ENCODE assay signal across 24 cellular contexts in genomic region chr11:91742155-91742554, GRCh38.
DNase-seq lines count a peak whose midpoint lies in the region; ATAC-seq and TF ChIP-seq lines count a peak whose summit lies in the region.
"Had no signal": no experiment of that assay in that cellular context is flagged by ENCODE, and none has a peak within 500 bp of the region (broad histone marks: within the 10 kb centered on the region; RNA-seq: fewer than 3 reads in every experiment).

No MANE protein-coding gene starts in this region.

- TF ChIP-seq CTCF in PC-3 (conservative IDR thresholded peaks at IDR 0.05; ENCODE audit: low read depth, low read length), result no peak

- H3K4me1 ChIP-seq in PC-3 (ENCODE audit: insufficient read depth, low read length) (no peaks in the 10 kb centered on the region), mesenchymal stem cell (ENCODE audit: control insufficient read depth, insufficient read depth, low read depth, low read length) (no peaks in the 10 kb centered on the region)
- H3K4me1 ChIP-seq: BLaER1 treated with 17β-estradiol and CSF1 and Interleukin-3, amounts not matched to agents 10 nM and 100 nM had no signal

- H2BK120ac ChIP-seq in mesenchymal stem cell (ENCODE audit: low read depth, low read length), result no peak overlapping the region

- WGBS in mesenchymal stem cell, result 28% methylated on average over 3 of the region's 3 CpGs

- H3K9ac ChIP-seq in PC-3 (ENCODE audit: low read length) (no peak overlapping the region), mesenchymal stem cell (ENCODE audit: low read length) (no peak overlapping the region)
- H3K9ac ChIP-seq: BLaER1 treated with 17β-estradiol and CSF1 and Interleukin-3, amounts not matched to agents 10 nM and 100 nM had no signal

- no peak overlapping the region for H3K23ac ChIP-seq in mesenchymal stem cell (ENCODE audit: low read length in 2 of 2)

- no peaks in the 10 kb centered on the region for H3K27me3 ChIP-seq in PC-3 (ENCODE audit: low read length)
- no peaks in the 10 kb centered on the region for H3K27me3 ChIP-seq in mesenchymal stem cell (ENCODE audit: control insufficient read depth in 1 of 2, insufficient read depth in 1 of 2, low read length in 2 of 2)
- H3K27me3 ChIP-seq: BLaER1 treated with 17β-estradiol and CSF1 and Interleukin-3, amounts not matched to agents 10 nM and 100 nM had no signal

- H4K20me1 ChIP-seq in PC-3 (ENCODE audit: low read length), result no peaks in the 10 kb centered on the region
- H4K20me1 ChIP-seq: BLaER1 treated with 17β-estradiol and CSF1 and Interleukin-3, amounts not matched to agents 10 nM and 100 nM had no signal

- H3K36me3 ChIP-seq in PC-3 (ENCODE audit: low read depth, low read length) (no peaks in the 10 kb centered on the region), mesenchymal stem cell (ENCODE audit: control insufficient read depth in 1 of 2, insufficient read depth in 2 of 2, low read depth in 1 of 2, low read length in 2 of 2) (no peaks in the 10 kb centered on the region)
- H3K36me3 ChIP-seq: BLaER1 treated with 17β-estradiol and CSF1 and Interleukin-3, amounts not matched to agents 10 nM and 100 nM had no signal

- H3K4ac ChIP-seq in mesenchymal stem cell (ENCODE audit: low read depth in 1 of 2, low read length in 2 of 2), result no peak overlapping the region

- H2BK12ac ChIP-seq in mesenchymal stem cell (ENCODE audit: low read length in 2 of 2), result no peak overlapping the region

- no peaks in the 10 kb centered on the region for H3K9me2 ChIP-seq in PC-3 (replicated peaks; ENCODE audit: low read length)

- in situ Hi-C loops in KBM-7 (cut with MboI; ENCODE audit: low pct_unique_long_range_greater_than_20kb, low sequenced_read_pairs), result no loop called here

- H3K9me3 ChIP-seq in PC-3 (ENCODE audit: low read length) (no peaks in the 10 kb centered on the region), mesenchymal stem cell (ENCODE audit: control insufficient read depth, low read length) (no peaks in the 10 kb centered on the region)
- H3K9me3 ChIP-seq: BLaER1 treated with 17β-estradiol and CSF1 and Interleukin-3, amounts not matched to agents 10 nM and 100 nM had no signal

- H3K4me2 ChIP-seq in PC-3 (ENCODE audit: low read length) (no peak overlapping the region), mesenchymal stem cell (ENCODE audit: low read length, poor library complexity, severe bottlenecking) (no peak overlapping the region)
- H3K4me2 ChIP-seq: BLaER1 treated with 17β-estradiol and CSF1 and Interleukin-3, amounts not matched to agents 10 nM and 100 nM had no signal

- POLR2A ChIA-PET in PC-3 (lab: Charles Lee; ENCODE audit: unreplicated experiment), result no interaction called here

- H3K79me1 ChIP-seq in mesenchymal stem cell (replicated peaks; ENCODE audit: low read length, poor library complexity, severe bottlenecking), result no peaks in the 10 kb centered on the region

- H3K27ac ChIP-seq in PC-3 (ENCODE audit: low read length) (no peak overlapping the region), mesenchymal stem cell (ENCODE audit: low read length, poor library complexity, severe bottlenecking) (peak overlapping the region; percentile 59)
- H3K27ac ChIP-seq: BLaER1 treated with 17β-estradiol and CSF1 and Interleukin-3, amounts not matched to agents 10 nM and 100 nM; HL-60; RWPE1 had no signal

- CTCF ChIA-PET in PC-3 (lab: Charles Lee), result no interaction called here

- H3K18ac ChIP-seq in mesenchymal stem cell (ENCODE audit: low read depth in 1 of 2, low read length in 2 of 2), result no peak overlapping the region

- no peak overlapping the region for H2BK5ac ChIP-seq in mesenchymal stem cell (ENCODE audit: low read depth, low read length, poor library complexity, severe bottlenecking)

- BruUV-seq in PC-3 (replicated peaks; lab: Mats Ljungman, UMichigan), result no TSS peak

- DNase-seq in A172 (ENCODE audit: low spot score) (peak; percentile 0), PC-3 (no peak), islet precursor cell (peak; percentile 81), mesenchymal stem cell (no peak), GOT3 (lab: John Stamatoyannopoulos, UW) (no peak), T1000 (lab: John Stamatoyannopoulos, UW) (no peak), KBM-7 (no peak)
- DNase-seq: CD4-positive, alpha-beta T cell; DMS53; Kasumi-1; NCI-H1105 treated with DMSO at 0.1 percent for 48 hours; NCI-H146; NCI-H1930; NCI-H2107; NCI-H446; NCI-H524 treated with DMSO at 0.1 percent for 48 hours; NCI-H82; SHP77 had no signal

- no peak overlapping the region for H3K4me3 ChIP-seq in PC-3 (ENCODE audit: low read length)
- H3K4me3 ChIP-seq in mesenchymal stem cell (ENCODE audit: insufficient read depth in 1 of 2, low read depth in 1 of 2, low read length in 2 of 2), result no peak overlapping the region
- H3K4me3 ChIP-seq: BLaER1 treated with 17β-estradiol and CSF1 and Interleukin-3, amounts not matched to agents 10 nM and 100 nM; GM12878 had no signal

- no peak overlapping the region for H3K14ac ChIP-seq in mesenchymal stem cell (ENCODE audit: low read length in 2 of 2)

- H4K8ac ChIP-seq in mesenchymal stem cell (ENCODE audit: low read length), result no peak overlapping the region

- no peak overlapping the region for H2BK15ac ChIP-seq in mesenchymal stem cell (ENCODE audit: low read depth, poor library complexity, severe bottlenecking)

- no peaks in the 10 kb centered on the region for H3K79me2 ChIP-seq in PC-3 (ENCODE audit: low read length)

- H2AK5ac ChIP-seq in mesenchymal stem cell (ENCODE audit: low read length, severe bottlenecking), result no peak overlapping the region

- ATAC-seq in PC-3 (no peak), HG02763 (IDR thresholded peaks at IDR 0.05; ENCODE audit: unreplicated experiment) (no peak)
- ATAC-seq: GM12878, HepG2 had no signal

- H4K91ac ChIP-seq in mesenchymal stem cell (ENCODE audit: low read length), result no peak overlapping the region

- no peaks in the 10 kb centered on the region for H3F3A ChIP-seq in PC-3 (ENCODE audit: low read length, unreplicated experiment)

- intact Hi-C loops in PC-3 (cut with micrococcal nuclease), result no loop called here

- 0 out of 2 replicates have a peak overlapping the region, but pooled peaks have one; percentile 6 for H2AFZ ChIP-seq in PC-3 (ENCODE audit: low read length)
- no peak overlapping the region for H2AFZ ChIP-seq in mesenchymal stem cell (ENCODE audit: low read depth, low read length)

Comparison
In these comparisons a context has a peak if more than half of its experiments do, and no peak if none do; other contexts are left out.
1. DNase-seq: peak in A172 (single experiment) and islet precursor cell (single experiment); none in PC-3 (single experiment), mesenchymal stem cell (single experiment), GOT3 (single experiment), T1000 (single experiment) and KBM-7 (single experiment).